ENCODE assay signal across 17 cellular contexts in genomic region chr12:126286203-126286602, GRCh38.
DNase-seq lines count a peak whose midpoint lies in the region; ATAC-seq and TF ChIP-seq lines count a peak whose summit lies in the region.
"Had no signal": no experiment of that assay in that cellular context is flagged by ENCODE, and none has a peak within 500 bp of the region (broad histone marks: within the 10 kb centered on the region; RNA-seq: fewer than 3 reads in every experiment).

No MANE protein-coding gene starts in this region.

- no peaks in the 10 kb centered on the region for H3K27me3 ChIP-seq in body of pancreas
- H3K27me3 ChIP-seq: BLaER1 treated with 17β-estradiol and CSF1 and Interleukin-3, amounts not matched to agents 10 nM and 100 nM had no signal

- peak in 1 of 7 experiments; percentile 2 for TF ChIP-seq CTCF in body of pancreas (IDR thresholded peaks at IDR 0.05)

- no peaks in the 10 kb centered on the region for H3K9me3 ChIP-seq in body of pancreas

- 13 to 18% methylated on average over 1 of the region's 1 CpG for WGBS in body of pancreas, 2 donors

- intact Hi-C loops in body of pancreas (cut with DNase I) (no loop called here), left ventricle myocardium superior (cut with micrococcal nuclease) (no loop called here)

- H3K4me3 ChIP-seq in body of pancreas = no peak overlapping the region
- H3K4me3 ChIP-seq: BLaER1 treated with 17β-estradiol and CSF1 and Interleukin-3, amounts not matched to agents 10 nM and 100 nM had no signal

- ATAC-seq in body of pancreas (peak; percentile 99), left ventricle myocardium superior (no peak), HG03108 (IDR thresholded peaks at IDR 0.05; ENCODE audit: unreplicated experiment) (no peak)

- H3K27ac ChIP-seq in body of pancreas = peak overlapping the region in 3 of 4 donors; percentile 52 to 63 (median 52)
- H3K27ac ChIP-seq: BLaER1 treated with 17β-estradiol and CSF1 and Interleukin-3, amounts not matched to agents 10 nM and 100 nM had no signal

- TF ChIP-seq POLR2A in body of pancreas (IDR thresholded peaks at IDR 0.05) = no peak

- peaks cover 39% of the 10 kb centered on the region for H3K4me1 ChIP-seq in body of pancreas

- peak; percentile 1 for DNase-seq in NCI-H1092 treated with DMSO at 0.1 percent for 48 hours (lab: John Stamatoyannopoulos, UW)
- DNase-seq in NCI-H1092 (lab: John Stamatoyannopoulos, UW) = no peak
- DNase-seq in NCI-H2081 treated with DMSO at 0.1 percent for 48 hours (lab: John Stamatoyannopoulos, UW) = peak; percentile 45
- DNase-seq in NCI-H526 treated with DMSO at 0.1 percent for 48 hours (lab: John Stamatoyannopoulos, UW) = peak; percentile 2
- peak; percentile 80 to 91 (median 87) for DNase-seq in body of pancreas
- DNase-seq in NCI-H446 treated with DMSO at 0.1 percent for 48 hours (lab: John Stamatoyannopoulos, UW) = no peak
- no peak for DNase-seq in left ventricle myocardium superior
- DNase-seq: 8988T; CD4-positive, alpha-beta memory T cell; GOT3; HCEC 1CT; KG1; NCI-H1417 treated with DMSO at 0.1 percent for 48 hours; NCI-H187; NCI-H524 had no signal

- H3K36me3 ChIP-seq in body of pancreas (replicated peaks in 1 of 2; ENCODE audit: insufficient read depth in 1 of 2, low read depth in 2 of 2) = no peaks in the 10 kb centered on the region
- H3K36me3 ChIP-seq: BLaER1 treated with 17β-estradiol and CSF1 and Interleukin-3, amounts not matched to agents 10 nM and 100 nM had no signal

Comparison
In these comparisons a context has a peak if more than half of its experiments do, and no peak if none do; other contexts are left out.
1. DNase-seq: peak in NCI-H1092 treated with DMSO at 0.1 percent for 48 hours (single experiment), NCI-H2081 treated with DMSO at 0.1 percent for 48 hours (single experiment), NCI-H526 treated with DMSO at 0.1 percent for 48 hours (single experiment) and body of pancreas (4 of 4); none in NCI-H1092 (single experiment), NCI-H446 treated with DMSO at 0.1 percent for 48 hours (single experiment) and left ventricle myocardium superior (single experiment).